In genomic region chr11:57269580-57270021, GRCh38 we compare ENCODE assay signal across 21 cellular contexts. TPM values are rescaled to one million over a fixed set of nuclear protein-coding genes. Genes with fewer than 3 reads are reported as not detected.
DNase-seq lines count a peak whose midpoint lies in the region; ATAC-seq, FAIRE-seq and TF ChIP-seq lines count a peak whose summit lies in the region.
"Had no signal": no experiment of that assay in that cellular context is flagged by ENCODE, and none has a peak within 500 bp of the region (broad histone marks: within the 10 kb centered on the region; RNA-seq: fewer than 3 reads in every experiment).

No MANE protein-coding gene starts in this region.

- no peak for FAIRE-seq in kidney (lab: Jason Lieb, UNC)

- CTCF ChIA-PET in SK-N-SH (lab: Yijun Ruan, JAX): interaction anchor here (1.2 to 5.8 kb wide), 4 partner anchors 9 to 428 kb away, joined by 3 to 34 read pairs (median 10); no protein-coding TSS in a partner anchor

- ATAC-seq in SK-N-SH treated with all-trans-retinoic acid at 6 μM for 48 hours: no peak
- ATAC-seq: activated CD4-positive, CD25-positive, alpha-beta regulatory T cell treated with anti-CD3 and anti-CD28 coated beads, Interleukin-2, amount 50 U/mL, for 24 hours; activated naive CD8-positive, alpha-beta T cell treated with anti-CD3 and anti-CD28 coated beads, Interleukin-2, amount 50 U/mL, for 24 hours; activated T-helper 17 cell treated with anti-CD3 and anti-CD28 coated beads, Interleukin-2, amount 50 U/mL, for 72 hours; T-helper 17 cell had no signal

- TF ChIP-seq POLR2A in spleen (IDR thresholded peaks at IDR 0.05) (no peak), uterus (IDR thresholded peaks at IDR 0.05) (no peak)

- H3K27ac ChIP-seq in SK-N-SH (ENCODE audit: low read depth in 2 of 2, low read length in 1 of 2) (no peak overlapping the region), kidney (ENCODE audit: low read depth in 2 of 2, low read length in 2 of 2) (no peak overlapping the region), spleen (peak overlapping the region in 7 of 8 donors; percentile 11 to 63 (median 52)), uterus (no peak overlapping the region)

- H4K20me1 ChIP-seq in SK-N-SH (ENCODE audit: insufficient read depth): no peaks in the 10 kb centered on the region

- POLR2A ChIA-PET in SK-N-SH (lab: Yijun Ruan, JAX): no interaction called here

- intact Hi-C loops in kidney (cut with DNase I) (no loop called here), spleen (cut with DNase I; ENCODE audit: low total_unique reads) (no loop called here), uterus (cut with DNase I; ENCODE audit: low total_unique reads) (no loop called here)

- TF ChIP-seq RAD21 in SK-N-SH (IDR thresholded peaks at IDR 0.05; ENCODE audit: low read length): no peak

- H3K9me3 ChIP-seq in SK-N-SH (no peaks in the 10 kb centered on the region), kidney (ENCODE audit: control insufficient read depth in 1 of 2, low read length in 2 of 2) (peaks cover 0 to 2% of the 10 kb centered on the region in 2 donors), spleen (peaks cover 0 to 46% (median 21%) of the 10 kb centered on the region in 8 donors), uterus (no peaks in the 10 kb centered on the region)

- H3K9me2 ChIP-seq in SK-N-SH: no peaks in the 10 kb centered on the region

- TF ChIP-seq CTCF in SK-N-SH (IDR thresholded peaks at IDR 0.05) (no peak), kidney (IDR thresholded peaks at IDR 0.05; ENCODE audit: borderline replicate concordance, extremely low read depth, insufficient read depth) (no peak), spleen (IDR thresholded peaks at IDR 0.05 in 8 of 11, conservative IDR thresholded peaks at IDR 0.05 in 3 of 11) (no peak), uterus (IDR thresholded peaks at IDR 0.05) (no peak)

- no peaks in the 10 kb centered on the region for H3F3A ChIP-seq in SK-N-SH (replicated peaks; ENCODE audit: insufficient read depth)

- no peak overlapping the region for H3K4me2 ChIP-seq in SK-N-SH

- H3K36me3 ChIP-seq in SK-N-SH (replicated peaks in 1 of 2; ENCODE audit: control insufficient read depth in 1 of 2, insufficient read depth in 2 of 2, low read length in 1 of 2) (no peaks in the 10 kb centered on the region), kidney (ENCODE audit: control insufficient read depth in 1 of 2, insufficient read depth in 2 of 2, low read length in 2 of 2) (no peaks in the 10 kb centered on the region), spleen (no peaks in the 10 kb centered on the region), uterus (no peaks in the 10 kb centered on the region)
- H3K36me3 ChIP-seq: esophagus muscularis mucosa had no signal

- H3K4me3 ChIP-seq in SK-N-SH (ENCODE audit: low read depth in 2 of 2, low read length in 1 of 2) (no peak overlapping the region), kidney (ENCODE audit: low read length in 2 of 2) (no peak overlapping the region), spleen (no peak overlapping the region), uterus (no peak overlapping the region)
- H3K4me3 ChIP-seq: esophagus muscularis mucosa had no signal

- TF ChIP-seq EP300 in SK-N-SH (IDR thresholded peaks at IDR 0.05; ENCODE audit: borderline replicate concordance in 1 of 2, low read depth in 1 of 2, low read length in 1 of 2): no peak

- peaks cover 0 to 11% of the 10 kb centered on the region in 2 experiments; a peak in 1 of 4 replicates for H3K4me1 ChIP-seq in SK-N-SH (ENCODE audit: control insufficient read depth in 1 of 2, insufficient read depth in 2 of 2, low read depth in 1 of 2, low read length in 1 of 2)
- peaks cover 0 to 5% of the 10 kb centered on the region in 2 donors for H3K4me1 ChIP-seq in kidney (ENCODE audit: control insufficient read depth in 1 of 2, insufficient read depth in 1 of 2, low read depth in 1 of 2, low read length in 2 of 2)
- peaks cover 0 to 21% (median 11%) of the 10 kb centered on the region in 6 donors for H3K4me1 ChIP-seq in spleen
- H3K4me1 ChIP-seq in uterus: no peaks in the 10 kb centered on the region

- H3K9ac ChIP-seq in SK-N-SH (no peak overlapping the region), kidney (ENCODE audit: low read length in 2 of 2) (no peak overlapping the region)

- WGBS in SK-N-SH (ENCODE audit: low lambda C conversion rate): 28% methylated on average over 3 of the region's 3 CpGs
- WGBS in spleen, 5 donors: 19 to 32% (median 24%) methylated on average over 3 of the region's 3 CpGs

- no peaks in the 10 kb centered on the region for H3K27me3 ChIP-seq in SK-N-SH (ENCODE audit: insufficient read depth)
- H3K27me3 ChIP-seq in spleen (replicated peaks in 1 of 7): no peaks in the 10 kb centered on the region
- no peaks in the 10 kb centered on the region for H3K27me3 ChIP-seq in uterus
- H3K27me3 ChIP-seq: esophagus muscularis mucosa had no signal

- H3K79me2 ChIP-seq in SK-N-SH (ENCODE audit: insufficient read depth): no peaks in the 10 kb centered on the region

- H2AFZ ChIP-seq in SK-N-SH (ENCODE audit: low read depth): no peak overlapping the region

- no peak for DNase-seq in SK-N-SH
- peak; percentile 18 for DNase-seq in NCI-H2227 (lab: John Stamatoyannopoulos, UW; ENCODE audit: unreplicated experiment)
- DNase-seq in kidney: peak; percentile 75
- DNase-seq in spleen: peak; percentile 78
- no peak for DNase-seq in uterus
- DNase-seq in anterior cingulate cortex (lab: John Stamatoyannopoulos, UW): no peak
- no peak for DNase-seq in NCI-H2107 (lab: John Stamatoyannopoulos, UW)
- DNase-seq: ACHN; activated naive CD8-positive, alpha-beta T cell treated with anti-CD3 and anti-CD28 coated beads, Interleukin-2, amount 50 U/mL, for 24 hours; CD4-positive, alpha-beta T cell; glutamatergic neuron; MV-4-11; SIG-M5; T-helper 17 cell had no signal

TF ChIP-seq in SK-N-SH, 30 proteins besides CTCF, POLR2A, EP300 and RAD21:
- TF ChIP-seq RCOR1 (IDR thresholded peaks at IDR 0.05; ENCODE audit: low read length) (0 out of 2 replicates have a peak, but pooled peaks have one; percentile 10), GABPA (IDR thresholded peaks at IDR 0.05; ENCODE audit: low read depth) (no peak)

TF ChIP-seq in SK-N-SH treated with all-trans-retinoic acid at 6 μM for 48 hours, 23 proteins besides CTCF, POLR2A, EP300 and RAD21:
- no peak for TF ChIP-seq SNAI2 (CRISPR knock-in tag; IDR thresholded peaks at IDR 0.05)
- TF ChIP-seq TOX (CRISPR knock-in tag; IDR thresholded peaks at IDR 0.05; ENCODE audit: borderline replicate concordance): no peak
- TF ChIP-seq RARB (CRISPR knock-in tag; IDR thresholded peaks at IDR 0.05): no peak
- no peak for TF ChIP-seq ESRRG (CRISPR knock-in tag; IDR thresholded peaks at IDR 0.05)
- TF ChIP-seq ZNF70 (CRISPR knock-in tag; IDR thresholded peaks at IDR 0.05): no peak
- no peak for TF ChIP-seq CSRNP3 (CRISPR knock-in tag; IDR thresholded peaks at IDR 0.05)
- TF ChIP-seq ZFP30 (CRISPR knock-in tag; IDR thresholded peaks at IDR 0.05): no peak
TF ChIP-seq in SK-N-SH treated with all-trans-retinoic acid at 6 μM for 48 hours: peak in this region for 0.

RNA-seq across cellular contexts. Expression of gene APLNR, which starts 32.6 kb away (rescaled TPM):
- polyA plus RNA-seq in SK-N-SH (2012; rRNA removed): 0.03 and 0.15 TPM in 2 replicates
- polyA plus RNA-seq in SK-N-SH (2012; cell fraction: cytosol; rRNA removed): 0.08 and 0.22 TPM in 2 replicates
- 0.06 and 0.07 TPM in 2 replicates for polyA plus RNA-seq in SK-N-SH (2012; cell fraction: nucleus; rRNA removed)
- 5.3 TPM for total RNA-seq in kidney
- 16.6 TPM for polyA plus RNA-seq in kidney (ENCODE audit: insufficient read depth, low read depth, low replicate concordance)
- total RNA-seq in spleen: 100 to 1,000 TPM in 5 of 7 donors, 10 to 100 TPM in 2; 55.9 to 319 (median 155) TPM
- 10 to 100 TPM in 2 of 3 donors, 1 to 10 TPM in 1; 3.0 to 38.6 (median 10.8) TPM for polyA plus RNA-seq in spleen
- total RNA-seq in uterus: 100 to 1,000 TPM in 1 of 4 donors, under 1 TPM in 1, not detected in 2; 0.58 to 112 TPM
- total RNA-seq: activated T-helper 17 cell treated with anti-CD3 and anti-CD28 coated beads, Interleukin-2, amount 50 U/mL, for 72 hours; bronchial epithelial cell; CD4-positive, alpha-beta T cell; T-helper 17 cell had no signal
- polyA plus RNA-seq: IgD-negative memory B cell, neural cell had no signal

RNA-seq across cellular contexts. Expression of gene TNKS1BP1, which starts 55.2 kb away (rescaled TPM):
- polyA plus RNA-seq in SK-N-SH (2012; rRNA removed) (29.6 and 43.3 TPM in 2 replicates), kidney (ENCODE audit: insufficient read depth, low read depth, low replicate concordance) (53.3 TPM), spleen (10 to 100 TPM; 19.8 to 51.6 (median 21.7) TPM)
- 18.0 and 25.0 TPM in 2 replicates for polyA plus RNA-seq in SK-N-SH (2012; cell fraction: cytosol; rRNA removed)
- 108 and 113 TPM in 2 replicates for polyA plus RNA-seq in SK-N-SH (2012; cell fraction: nucleus; rRNA removed)
- total RNA-seq in kidney (206 TPM), spleen (100 to 1,000 TPM in 1 of 7 donors, 10 to 100 TPM in 6; 30.5 to 126 (median 48.5) TPM), uterus (100 to 1,000 TPM in 1 of 4 donors, 10 to 100 TPM in 3; 22.5 to 269 (median 70.8) TPM)

Comparison
In these comparisons a context has a peak if more than half of its experiments do, and no peak if none do; other contexts are left out.
1. DNase-seq: peak in NCI-H2227 (single experiment), kidney (single experiment) and spleen (single experiment); none in SK-N-SH (single experiment), uterus (0 of 2), anterior cingulate cortex (0 of 58) and NCI-H2107 (single experiment).
2. H3K27ac ChIP-seq: peak in spleen (7 of 8); none in SK-N-SH (0 of 2), kidney (0 of 2) and uterus (0 of 2).